19 cellular contexts compared by ENCODE assay signal in the genomic region with DNA sequence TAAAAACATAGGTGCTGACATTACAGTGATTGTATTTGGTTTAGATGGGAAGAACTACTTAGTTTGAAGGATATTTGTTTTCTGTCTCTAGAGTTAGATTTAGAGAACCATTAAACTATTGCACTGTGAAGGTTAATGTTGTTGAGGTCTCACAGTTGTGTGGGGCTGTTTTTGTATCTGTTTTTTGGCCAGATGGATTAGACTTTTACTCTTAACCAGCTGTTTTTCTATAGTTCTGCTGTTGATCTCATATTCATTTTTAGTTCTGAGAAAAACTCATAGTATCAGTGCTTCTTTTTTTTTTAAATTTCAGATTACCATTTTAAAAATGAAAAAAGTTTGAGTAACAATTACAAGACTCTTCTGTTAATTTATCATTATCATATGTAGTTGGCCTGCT.
"Had no signal": no experiment of that assay in that cellular context is flagged by ENCODE, and none has a peak within 500 bp of the region (broad histone marks: within the 10 kb centered on the region; RNA-seq: fewer than 3 reads in every experiment).

No MANE protein-coding gene starts in this region.

- H3K27ac ChIP-seq: ascending aorta, hepatocyte, spleen, thoracic aorta, upper lobe of left lung had no signal

- H2AFZ ChIP-seq: hepatocyte had no signal

- H3K4me2 ChIP-seq: hepatocyte had no signal

- H3K27me3 Mint-ChIP-seq: activated CD4-positive, alpha-beta T cell treated with anti-CD3 and anti-CD28 coated beads, Interleukin-2, amount 10 ng/mL, durations not matched to agents 7 days and 5 days; activated naive CD4-positive, alpha-beta T cell treated with anti-CD3 and anti-CD28 coated beads, Interleukin-2, amount 50 U/mL, for 24 hours; memory B cell; stimulated activated memory B cell treated with anti-CD40 and anti-IgM and Interleukin-4, amounts not matched to agents 10 μg/mL and 1 μg/mL and 100 μg/mL, for 72 hours had no signal

- H3K27me3 ChIP-seq: ascending aorta, hepatocyte, spleen, upper lobe of left lung had no signal

- H3K36me3 ChIP-seq: ascending aorta, spleen, thoracic aorta, upper lobe of left lung had no signal

- ATAC-seq: stimulated activated memory B cell treated with anti-CD40 and anti-IgM and Interleukin-4, amounts not matched to agents 10 μg/mL and 1 μg/mL and 100 μg/mL, for 72 hours had no signal

- DNase-seq: activated CD4-positive, alpha-beta T cell treated with anti-CD3 and anti-CD28 coated beads, Interleukin-2, amount 10 ng/mL, durations not matched to agents 7 days and 5 days; activated CD8-positive, alpha-beta memory T cell treated with anti-CD3 and anti-CD28 coated beads for 24 hours; activated CD8-positive, alpha-beta memory T cell treated with anti-CD3 and anti-CD28 coated beads, Interleukin-2, amount 50 U/mL, for 48 hours; activated gamma-delta T cell; effector memory CD4-positive, alpha-beta T cell; foreskin fibroblast; occipital lobe; posterior cingulate gyrus; retina; spleen; stimulated activated CD4-positive, alpha-beta T cell treated with anti-CD3 and anti-CD28 coated beads, Interleukin-4, amount 100 ng/mL, for 4 hours; T1000; upper lobe of left lung had no signal

- H3K9me3 ChIP-seq: ascending aorta, spleen, thoracic aorta, upper lobe of left lung had no signal

- H3K4me1 ChIP-seq: ascending aorta had no signal

- H3K27ac Mint-ChIP-seq: activated CD4-positive, alpha-beta T cell treated with anti-CD3 and anti-CD28 coated beads, Interleukin-2, amount 10 ng/mL, durations not matched to agents 7 days and 5 days; activated naive CD4-positive, alpha-beta T cell treated with anti-CD3 and anti-CD28 coated beads, Interleukin-2, amount 50 U/mL, for 24 hours; memory B cell; stimulated activated memory B cell treated with anti-CD40 and anti-IgM and Interleukin-4, amounts not matched to agents 10 μg/mL and 1 μg/mL and 100 μg/mL, for 72 hours had no signal

- H3K4me3 ChIP-seq: ascending aorta, hepatocyte, spleen, thoracic aorta, upper lobe of left lung had no signal

- H3K4me3 Mint-ChIP-seq: activated CD4-positive, alpha-beta T cell treated with anti-CD3 and anti-CD28 coated beads, Interleukin-2, amount 10 ng/mL, durations not matched to agents 7 days and 5 days; activated naive CD4-positive, alpha-beta T cell treated with anti-CD3 and anti-CD28 coated beads, Interleukin-2, amount 50 U/mL, for 24 hours; memory B cell; stimulated activated memory B cell treated with anti-CD40 and anti-IgM and Interleukin-4, amounts not matched to agents 10 μg/mL and 1 μg/mL and 100 μg/mL, for 72 hours had no signal
